26 cellular contexts compared by ENCODE assay signal in genomic region chr19:30112666-30113065, GRCh38.
"Had no signal": no experiment of that assay in that cellular context is flagged by ENCODE, and none has a peak within 500 bp of the region (broad histone marks: within the 10 kb centered on the region; RNA-seq: fewer than 3 reads in every experiment).

No MANE protein-coding gene starts in this region.

- FAIRE-seq: pancreas, small intestine had no signal

- H3K27ac ChIP-seq: neutrophil, pancreas, psoas muscle, right lobe of liver, sigmoid colon, suprapubic skin, testis, tibial artery, transverse colon, upper lobe of right lung, uterus had no signal

- ATAC-seq: naive thymus-derived CD8-positive, alpha-beta T cell; natural killer cell treated with Interleukin-12 subunit alpha and Interleukin-12 subunit beta and Interleukin-15 and Interleukin-18, amount 100 ng/mL, for 72 hours; pancreas; psoas muscle; right cardiac atrium; stimulated activated naive CD8-positive, alpha-beta T cell treated with anti-CD3 and anti-CD28 coated beads, Interleukin-15, amount 100 ng/mL, for 72 hours; stimulated activated naive CD8-positive, alpha-beta T cell treated with anti-CD3 and anti-CD28 coated beads, Interleukin-15, Interleukin-2, amounts not matched to agents 100 U/mL and 50 U/mL, for 24 hours; upper lobe of right lung had no signal

- H3K9me3 ChIP-seq: neutrophil, pancreas, psoas muscle, right lobe of liver, sigmoid colon, suprapubic skin, testis, tibial artery, transverse colon, upper lobe of right lung, uterus had no signal

- DNase-seq: nephron progenitor cell; nucleus accumbens; pancreas; psoas muscle; right cardiac atrium; right lobe of liver; sigmoid colon; small intestine; stimulated activated CD4-positive, alpha-beta T cell treated with anti-CD3 and anti-CD28 coated beads, Interleukin-12 subunit alpha, Interleukin-12 subunit beta, amount 100 ng/mL, for 4 hours; stimulated activated CD4-positive, alpha-beta T cell treated with anti-CD3 and anti-CD28 coated beads, Interleukin-1b, Interleukin-23, amount 100 ng/mL, for 48 hours; stimulated activated CD4-positive, alpha-beta T cell treated with anti-CD3 and anti-CD28 coated beads, Interleukin-4, amount 100 ng/mL, for 1 hour; stimulated activated CD4-positive, alpha-beta T cell treated with anti-CD3 and anti-CD28 coated beads, Interleukin-4, amount 100 ng/mL, for 4 hours; stimulated activated CD8-positive, alpha-beta memory T cell treated with anti-CD3 and anti-CD28 coated beads, Interleukin-4, amount 100 ng/mL, for 48 hours; stimulated activated naive CD4-positive, alpha-beta T cell; stimulated activated naive CD8-positive, alpha-beta T cell treated with anti-CD3 and anti-CD28 coated beads, Interleukin-15, amount 100 ng/mL, for 72 hours; stimulated activated naive CD8-positive, alpha-beta T cell treated with anti-CD3 and anti-CD28 coated beads, Interleukin-15, Interleukin-2, amounts not matched to agents 100 U/mL and 50 U/mL, for 24 hours; substantia nigra; testis; tibial artery; transverse colon; upper lobe of right lung; uterus had no signal

- H3K36me3 ChIP-seq: neutrophil, pancreas, right lobe of liver, sigmoid colon, suprapubic skin, tibial artery, transverse colon, upper lobe of right lung, uterus had no signal

- H3K4me3 ChIP-seq: pancreas, psoas muscle, right lobe of liver, sigmoid colon, suprapubic skin, testis, tibial artery, transverse colon, upper lobe of right lung, uterus had no signal

- H3K4me1 ChIP-seq: pancreas, psoas muscle, right lobe of liver, sigmoid colon, suprapubic skin, testis, tibial artery, transverse colon, upper lobe of right lung, uterus had no signal

- H3K27me3 ChIP-seq: neutrophil, pancreas, right lobe of liver, testis, transverse colon, uterus had no signal
